Comparison of ENCODE assay signal across 8 cellular contexts in genomic region chr12:51953011-51953568, GRCh38. TPM values are rescaled to one million over a fixed set of nuclear protein-coding genes. Genes with fewer than 3 reads are reported as not detected.
DNase-seq lines count a peak whose midpoint lies in the region; ATAC-seq lines count a peak whose summit lies in the region.

No MANE protein-coding gene starts in this region.

- peaks cover 47% of the 10 kb centered on the region for H3K27me3 ChIP-seq in iPS-20b (ENCODE audit: insufficient read depth, low read length)

- POLR2A ChIA-PET in activated CD4-positive, alpha-beta memory T cell treated with anti-CD3 and anti-CD28 coated beads, Interleukin-2, amount 10 ng/mL, durations not matched to agents 7 days and 5 days (lab: Charles Lee), result no interaction called here

- H3K9me3 Mint-ChIP-seq in activated CD4-positive, alpha-beta memory T cell treated with anti-CD3 and anti-CD28 coated beads, Interleukin-2, amount 10 ng/mL, durations not matched to agents 7 days and 5 days, result no peaks in the 10 kb centered on the region
- no peaks in the 10 kb centered on the region for H3K9me3 Mint-ChIP-seq in stimulated activated memory B cell treated with anti-CD40 and anti-IgM and Interleukin-4, amounts not matched to agents 10 μg/mL and 1 μg/mL and 100 μg/mL, for 72 hours

- H3K27ac ChIP-seq in iPS-20b (ENCODE audit: low read length), result no peak overlapping the region

- peak overlapping the region; percentile 33 for H3K4me3 Mint-ChIP-seq in activated CD4-positive, alpha-beta memory T cell treated with anti-CD3 and anti-CD28 coated beads, Interleukin-2, amount 10 ng/mL, durations not matched to agents 7 days and 5 days
- peak overlapping the region; percentile 53 for H3K4me3 Mint-ChIP-seq in stimulated activated memory B cell treated with anti-CD40 and anti-IgM and Interleukin-4, amounts not matched to agents 10 μg/mL and 1 μg/mL and 100 μg/mL, for 72 hours

- DNase-seq in DMS79 treated with DMSO at 0.1 percent for 48 hours (lab: John Stamatoyannopoulos, UW) (peak; percentile 4), DMS79 (lab: John Stamatoyannopoulos, UW) (no peak), NCI-H146 (lab: John Stamatoyannopoulos, UW) (no peak)
- no peak for DNase-seq in activated CD4-positive, alpha-beta memory T cell treated with anti-CD3 and anti-CD28 coated beads, Interleukin-2, amount 10 ng/mL, durations not matched to agents 7 days and 5 days

- no peaks in the 10 kb centered on the region for H3K36me3 ChIP-seq in iPS-20b (ENCODE audit: insufficient read depth, low read depth, low read length)

- peaks cover 38% of the 10 kb centered on the region for H3K27me3 Mint-ChIP-seq in activated CD4-positive, alpha-beta memory T cell treated with anti-CD3 and anti-CD28 coated beads, Interleukin-2, amount 10 ng/mL, durations not matched to agents 7 days and 5 days
- peaks cover 5% of the 10 kb centered on the region for H3K27me3 Mint-ChIP-seq in stimulated activated memory B cell treated with anti-CD40 and anti-IgM and Interleukin-4, amounts not matched to agents 10 μg/mL and 1 μg/mL and 100 μg/mL, for 72 hours

- peak overlapping the region; percentile 94 for H3K4me3 ChIP-seq in iPS-20b (ENCODE audit: low read length)

- H3K27ac Mint-ChIP-seq in activated CD4-positive, alpha-beta memory T cell treated with anti-CD3 and anti-CD28 coated beads, Interleukin-2, amount 10 ng/mL, durations not matched to agents 7 days and 5 days, result no peak overlapping the region
- H3K27ac Mint-ChIP-seq in stimulated activated memory B cell treated with anti-CD40 and anti-IgM and Interleukin-4, amounts not matched to agents 10 μg/mL and 1 μg/mL and 100 μg/mL, for 72 hours, result peak overlapping the region; percentile 33

- peaks cover 20% of the 10 kb centered on the region for H3K4me1 Mint-ChIP-seq in activated CD4-positive, alpha-beta memory T cell treated with anti-CD3 and anti-CD28 coated beads, Interleukin-2, amount 10 ng/mL, durations not matched to agents 7 days and 5 days
- H3K4me1 Mint-ChIP-seq in stimulated activated memory B cell treated with anti-CD40 and anti-IgM and Interleukin-4, amounts not matched to agents 10 μg/mL and 1 μg/mL and 100 μg/mL, for 72 hours, result peaks cover 25% of the 10 kb centered on the region

- H3K9ac ChIP-seq in iPS-20b (ENCODE audit: low read depth, low read length), result no peak overlapping the region; the same call in 1 of the 2 replicates

- H3K4me1 ChIP-seq in iPS-20b (ENCODE audit: insufficient read depth, low read length), result peaks cover 11% of the 10 kb centered on the region; the same call in 1 of the 2 replicates

- H3K36me3 Mint-ChIP-seq in activated CD4-positive, alpha-beta memory T cell treated with anti-CD3 and anti-CD28 coated beads, Interleukin-2, amount 10 ng/mL, durations not matched to agents 7 days and 5 days (ENCODE audit: low read depth), result no peaks in the 10 kb centered on the region
- H3K36me3 Mint-ChIP-seq in stimulated activated memory B cell treated with anti-CD40 and anti-IgM and Interleukin-4, amounts not matched to agents 10 μg/mL and 1 μg/mL and 100 μg/mL, for 72 hours, result no peaks in the 10 kb centered on the region

- no peak for ATAC-seq in stimulated activated memory B cell treated with anti-CD40 and anti-IgM and Interleukin-4, amounts not matched to agents 10 μg/mL and 1 μg/mL and 100 μg/mL, for 72 hours
- ATAC-seq in HG02571 (IDR thresholded peaks at IDR 0.05; ENCODE audit: unreplicated experiment) (no peak), GM21825 (IDR thresholded peaks at IDR 0.05; ENCODE audit: unreplicated experiment) (no peak)

- CTCF ChIA-PET in activated CD4-positive, alpha-beta memory T cell treated with anti-CD3 and anti-CD28 coated beads, Interleukin-2, amount 10 ng/mL, durations not matched to agents 7 days and 5 days (lab: Charles Lee), result no interaction called here

- no peaks in the 10 kb centered on the region for H3K9me3 ChIP-seq in iPS-20b (ENCODE audit: insufficient read depth, low read depth, low read length)

RNA-seq across cellular contexts. Expression of gene ACVR1B, which starts 1.6 kb away (rescaled TPM):
- total RNA-seq in activated CD4-positive, alpha-beta memory T cell treated with anti-CD3 and anti-CD28 coated beads, Interleukin-2, amount 10 ng/mL, durations not matched to agents 7 days and 5 days, result 1 to 10 TPM; 4.5 to 5.2 TPM

RNA-seq across cellular contexts. Expression of gene ACVRL1, which starts 45.8 kb away (rescaled TPM):
- not detected for total RNA-seq in activated CD4-positive, alpha-beta memory T cell treated with anti-CD3 and anti-CD28 coated beads, Interleukin-2, amount 10 ng/mL, durations not matched to agents 7 days and 5 days

RNA-seq across cellular contexts. Expression of gene TAMALIN, which starts 53.7 kb away (rescaled TPM):
- 1 to 10 TPM; 5.8 to 7.4 TPM for total RNA-seq in activated CD4-positive, alpha-beta memory T cell treated with anti-CD3 and anti-CD28 coated beads, Interleukin-2, amount 10 ng/mL, durations not matched to agents 7 days and 5 days
